1 cellular context compared by ENCODE assay signal in the genomic region with DNA sequence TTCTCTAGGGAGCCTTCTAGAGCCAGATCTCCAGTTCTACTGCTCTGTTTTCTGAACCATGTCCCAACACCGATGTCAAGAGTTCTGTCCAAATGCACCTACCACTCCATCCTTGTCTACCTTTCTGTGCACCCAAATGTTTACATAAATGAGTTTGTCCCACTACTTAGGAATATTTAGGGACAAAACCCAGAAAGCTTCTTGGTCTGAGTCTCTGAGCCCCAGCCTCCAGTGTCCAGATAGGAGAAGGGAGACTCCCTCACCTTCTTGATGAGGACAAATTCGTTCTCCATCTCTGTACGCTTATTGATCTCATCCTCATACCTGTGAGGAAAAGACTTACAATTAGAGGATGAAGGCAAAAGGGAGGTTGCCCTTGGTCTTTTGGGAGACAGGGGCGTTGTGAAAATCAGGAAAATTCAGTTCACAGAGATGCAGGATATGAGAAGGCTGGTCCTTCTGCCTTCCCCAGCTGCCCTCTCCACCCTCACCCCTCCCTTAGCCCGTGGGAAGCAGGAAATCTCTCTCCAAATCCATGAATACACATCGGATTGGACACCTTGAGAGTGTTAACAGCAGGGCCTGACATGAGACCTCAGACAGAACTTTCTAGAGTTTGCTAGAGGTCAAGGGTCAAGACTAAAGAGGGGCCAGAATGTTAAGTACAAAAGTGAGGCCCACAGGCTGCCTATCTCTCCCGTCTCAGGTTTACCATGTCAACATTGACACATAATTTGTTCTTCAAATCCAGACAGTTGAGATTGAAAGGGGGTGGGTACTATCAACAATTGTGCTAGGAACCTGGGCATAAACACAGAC.
TF ChIP-seq lines count a peak whose summit lies in the region.

No MANE protein-coding gene starts in this region.

TF ChIP-seq in WTC11, 78 proteins besides CTCF, POLR2A, EP300 and RAD21:
- no peak for TF ChIP-seq ZNF671 (CRISPR knock-in tag; IDR thresholded peaks at IDR 0.05)
- TF ChIP-seq ZNF416 (CRISPR knock-in tag; IDR thresholded peaks at IDR 0.05) = no peak
- no peak for TF ChIP-seq AFF4 (CRISPR knock-in tag; IDR thresholded peaks at IDR 0.05; ENCODE audit: borderline replicate concordance)
- TF ChIP-seq NR1H2 (CRISPR knock-in tag; IDR thresholded peaks at IDR 0.05) = no peak
- no peak for TF ChIP-seq NFATC4 (CRISPR knock-in tag; IDR thresholded peaks at IDR 0.05)
- TF ChIP-seq MYBL2 (CRISPR knock-in tag; IDR thresholded peaks at IDR 0.05) = no peak
- TF ChIP-seq CREB1 (CRISPR knock-in tag; IDR thresholded peaks at IDR 0.05) = no peak
- TF ChIP-seq ESRRA (CRISPR knock-in tag; IDR thresholded peaks at IDR 0.05; ENCODE audit: borderline replicate concordance) = no peak
- no peak for TF ChIP-seq ZNF219 (CRISPR knock-in tag; IDR thresholded peaks at IDR 0.05; ENCODE audit: borderline replicate concordance)
- TF ChIP-seq KAT7 (CRISPR knock-in tag; IDR thresholded peaks at IDR 0.05; ENCODE audit: borderline replicate concordance) = no peak
- TF ChIP-seq ZNF317 (CRISPR knock-in tag; IDR thresholded peaks at IDR 0.05; ENCODE audit: borderline replicate concordance, low read depth) = no peak
- TF ChIP-seq MXD4 (CRISPR knock-in tag; IDR thresholded peaks at IDR 0.05; ENCODE audit: borderline replicate concordance) = no peak
TF ChIP-seq in WTC11: peak in this region for 0.
